ENCODE assay signal across 1 cellular context in the genomic region with DNA sequence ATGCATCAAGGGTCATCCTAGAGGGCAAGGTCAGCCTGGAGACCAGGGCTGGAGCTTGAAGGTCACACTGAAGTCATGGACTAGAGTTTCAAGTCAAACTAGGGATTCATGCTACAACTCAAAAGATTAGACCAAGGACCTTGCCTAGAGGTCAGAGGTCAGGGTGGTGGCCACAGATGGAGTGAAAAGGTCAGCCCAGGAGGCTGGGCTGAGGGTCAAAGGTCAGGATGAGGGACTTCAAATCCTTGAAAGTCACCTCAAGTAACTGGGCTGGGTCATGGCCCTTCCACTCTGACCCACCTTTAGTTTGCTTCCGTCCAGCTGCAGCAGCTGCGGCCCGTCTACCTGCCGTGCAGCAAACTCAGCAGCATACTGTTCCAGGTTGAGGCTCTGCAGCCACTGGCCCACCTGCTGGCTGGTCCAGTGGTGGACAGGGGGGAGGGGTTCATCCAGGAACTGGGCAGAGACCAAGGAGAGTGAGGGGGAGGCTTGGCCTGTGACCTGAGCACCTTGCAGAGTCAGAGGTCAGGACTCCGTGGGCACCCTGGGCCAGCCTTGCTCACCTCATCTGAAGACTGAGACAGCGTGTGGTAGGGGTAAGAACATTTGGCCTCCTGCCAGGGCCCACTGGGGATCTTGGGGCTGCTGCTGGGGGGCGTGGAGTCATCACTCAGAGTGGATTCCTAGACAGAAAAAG.
TF ChIP-seq lines count a peak whose summit lies in the region.

No MANE protein-coding gene starts in this region.

TF ChIP-seq in H1, 55 proteins besides CTCF, POLR2A, EP300 and RAD21:
- no peak for TF ChIP-seq KDM5A (IDR thresholded peaks at IDR 0.05; ENCODE audit: low read length)
- TF ChIP-seq JUN (IDR thresholded peaks at IDR 0.05; ENCODE audit: low read depth, low read length) = no peak
- no peak for TF ChIP-seq ASH2L (IDR thresholded peaks at IDR 0.05; ENCODE audit: low read length)
- no peak for TF ChIP-seq RBBP5 (IDR thresholded peaks at IDR 0.05; ENCODE audit: borderline replicate concordance, low read depth, low read length)
- TF ChIP-seq KDM4A (IDR thresholded peaks at IDR 0.05; ENCODE audit: low read depth, low read length, severe bottlenecking) = no peak
- no peak for TF ChIP-seq ZNF274 (IDR thresholded peaks at IDR 0.05; ENCODE audit: borderline replicate concordance, extremely low read depth, low read length)
